ENCODE assay signal across 8 cellular contexts in genomic region chr1:151534662-151535278, GRCh38. TPM values are rescaled to one million over a fixed set of nuclear protein-coding genes. Genes with fewer than 3 reads are reported as not detected.
A peak's percentile ranks its signal among the peaks of the same experiment; 100 is the strongest.
DNase-seq lines count a peak whose midpoint lies in the region; ATAC-seq, FAIRE-seq and TF ChIP-seq lines count a peak whose summit lies in the region.

No MANE protein-coding gene starts in this region.

- H3K4me2 ChIP-seq in HepG2 (ENCODE audit: low read depth, low read length), result no peak overlapping the region

- TF ChIP-seq CTCF in AG04449 (IDR thresholded peaks at IDR 0.05; ENCODE audit: insufficient read depth, low read length, missing control alignments), result peak; percentile 94
- peak; percentile 93 for TF ChIP-seq CTCF in HepG2 (CRISPR knock-in tag; IDR thresholded peaks at IDR 0.05)

- peaks cover 16% of the 10 kb centered on the region for H3K4me1 ChIP-seq in HepG2 (ENCODE audit: insufficient read depth, low read length)

- intact Hi-C loops in HepG2 (cut with micrococcal nuclease; ENCODE audit: unreplicated experiment), result loop anchor here (1.0 to 2.0 kb wide), 2 partner anchors 92 to 201 kb away; no protein-coding TSS in a partner anchor

- no peaks in the 10 kb centered on the region for H3K9me3 ChIP-seq in HepG2 (ENCODE audit: low read length)

- no peak for TF ChIP-seq POLR2A in HepG2 (IDR thresholded peaks at IDR 0.05; ENCODE audit: insufficient read depth in 1 of 2, low read depth in 2 of 2, low read length in 2 of 2)

- CTCF ChIA-PET in AG04449 (lab: Yijun Ruan, JAX) (interaction anchor here (0.8 to 9.4 kb wide), 20 partner anchors 9 to 218 kb away, joined by 3 to 112 read pairs (median 4); no protein-coding TSS in a partner anchor), HepG2 (lab: Yijun Ruan, JAX; ENCODE audit: low intra/inter-chr PET ratio, low total read pairs) (interaction anchor here (0.8 to 1.9 kb wide), 4 partner anchors 59 to 301 kb away, joined by 3 to 15 read pairs (median 6); no protein-coding TSS in a partner anchor)

- FAIRE-seq in HepG2 (lab: Jason Lieb, UNC), result peak; percentile 77

- H3K4me3 ChIP-seq in AG04449 (ENCODE audit: low read depth, low read length), result no peak overlapping the region
- H3K4me3 ChIP-seq in HepG2 (replicated peaks in 1 of 3; ENCODE audit: insufficient read depth in 1 of 3, low read depth in 2 of 3, low read length in 3 of 3), result no peak overlapping the region

- no peaks in the 10 kb centered on the region for H3K79me2 ChIP-seq in HepG2 (ENCODE audit: insufficient read depth, low read length)

- H3K27me3 ChIP-seq in HepG2 (ENCODE audit: control insufficient read depth in 1 of 2, insufficient read depth in 2 of 2, low read length in 2 of 2), result no peaks in the 10 kb centered on the region

- peak; percentile 87 for TF ChIP-seq RAD21 in HepG2 (CRISPR knock-in tag; IDR thresholded peaks at IDR 0.05)

- WGBS in HepG2 (ENCODE audit: low lambda C conversion rate), result 65% methylated on average over 12 of the region's 12 CpGs

- H3K9ac ChIP-seq in HepG2 (ENCODE audit: insufficient read depth, low read depth, low read length), result no peak overlapping the region

- H3K36me3 ChIP-seq in HepG2 (replicated peaks in 1 of 2; ENCODE audit: control insufficient read depth in 1 of 2, insufficient read depth in 2 of 2, low read length in 2 of 2), result no peaks in the 10 kb centered on the region

- ATAC-seq in GM18867 (IDR thresholded peaks at IDR 0.05; ENCODE audit: unreplicated experiment) (peak; percentile 50), HepG2 (peak; percentile 85)

- no peak overlapping the region for H3K27ac ChIP-seq in HepG2 (ENCODE audit: extremely low read length, insufficient read depth, low read length)

- no peak for TF ChIP-seq EP300 in HepG2 (IDR thresholded peaks at IDR 0.05; ENCODE audit: low read depth in 2 of 2, low read length in 2 of 2)
- no peak for TF ChIP-seq EP300 in HepG2 (CRISPR knock-in tag; IDR thresholded peaks at IDR 0.05; ENCODE audit: borderline replicate concordance)

- H4K20me1 ChIP-seq in HepG2 (ENCODE audit: insufficient read depth, low read length), result no peaks in the 10 kb centered on the region

- POLR2A ChIA-PET in AG04449 (lab: Yijun Ruan, JAX) (no interaction called here), HepG2 (lab: Yijun Ruan, JAX) (no interaction called here)

- H2AFZ ChIP-seq in HepG2 (ENCODE audit: low read length), result no peak overlapping the region

- no TSS peak for BruUV-seq in HepG2 (replicated peaks; lab: Mats Ljungman, UMichigan)

- DNase-seq in AG04449 (ENCODE audit: low read depth, low spot score) (no peak), NCI-H2227 treated with DMSO at 0.1 percent for 48 hours (lab: John Stamatoyannopoulos, UW) (peak; percentile 11), cerebellum (ENCODE audit: low spot score) (peak; percentile 52), HepG2 (ENCODE audit: low spot score) (peak; percentile 53), cortex of kidney (lab: John Stamatoyannopoulos, UW) (no peak)
- peak; percentile 63 to 80 for DNase-seq in activated CD4-positive, alpha-beta T cell treated with anti-CD3 and anti-CD28 coated beads for 24 hours (ENCODE audit: low read depth in 2 of 2)
- DNase-seq in stimulated activated CD8-positive, alpha-beta memory T cell treated with anti-CD3 and anti-CD28 coated beads, Interleukin-12 subunit alpha, Interleukin-12 subunit beta, amount 100 ng/mL, for 1 hour (ENCODE audit: low read depth), result peak; percentile 63

- in situ Hi-C loops in HepG2 (cut with HindIII; ENCODE audit: extremely low pct_ligation_motif_present, low pct_unique_long_range_greater_than_20kb), result loop anchor here (25.0 kb wide), 1 partner anchor 203 kb away; no protein-coding TSS in a partner anchor

TF ChIP-seq in HepG2, 621 proteins besides CTCF, POLR2A, EP300 and RAD21 (continues in another document):
- TF ChIP-seq SKI (IDR thresholded peaks at IDR 0.05; ENCODE audit: partially characterized antibody) (no peak), ZBTB2 (CRISPR knock-in tag; IDR thresholded peaks at IDR 0.05; ENCODE audit: low read depth) (no peak), MIER3 (CRISPR knock-in tag; IDR thresholded peaks at IDR 0.05; ENCODE audit: borderline replicate concordance) (no peak), ZNF501 (CRISPR knock-in tag; IDR thresholded peaks at IDR 0.05) (0 out of 2 replicates have a peak, but pooled peaks have one; percentile 30), ZBTB7A (CRISPR knock-in tag; IDR thresholded peaks at IDR 0.05) (no peak), NFKBIZ (CRISPR knock-in tag; IDR thresholded peaks at IDR 0.05) (no peak), ATRX (CRISPR knock-in tag; IDR thresholded peaks at IDR 0.05; ENCODE audit: borderline replicate concordance) (no peak)

RNA-seq across cellular contexts. Expression of gene TUFT1, which starts 5.3 kb away (rescaled TPM):
- 6.9 TPM for total RNA-seq in cerebellum
- total RNA-seq in HepG2 (2016; rRNA removed; fragmentation: Illumina TruSeq; extraction: Trizol), result 7.3 and 7.7 TPM in 2 replicates
- 0.51 and 1.2 TPM in 2 replicates for total RNA-seq in HepG2 (2016; cell fraction: cytosol; rRNA removed; fragmentation: Illumina TruSeq; extraction: Trizol; ENCODE audit: low read depth)
- 6.6 and 6.9 TPM in 2 replicates for total RNA-seq in HepG2 (2016; cell fraction: insoluble cytoplasmic fraction; rRNA removed; fragmentation: Illumina TruSeq; extraction: Trizol)
- total RNA-seq in HepG2 (2016; cell fraction: membrane; rRNA removed; fragmentation: Illumina TruSeq; extraction: Trizol), result 2.6 and 3.1 TPM in 2 replicates
- total RNA-seq in HepG2 (2016; cell fraction: nucleus; rRNA removed; fragmentation: Illumina TruSeq; extraction: Trizol), result 5.0 and 5.2 TPM in 2 replicates
- 6.4 and 6.7 TPM in 2 replicates for polyA plus RNA-seq in HepG2 (2011; rRNA removed)
- 4.2 and 5.5 TPM in 2 replicates for polyA plus RNA-seq in HepG2 (2011; cell fraction: cytosol; rRNA removed)
- 6.5 and 8.6 TPM in 2 replicates for polyA plus RNA-seq in HepG2 (2011; cell fraction: nucleus; rRNA removed)
- 5.2 and 6.2 TPM in 2 replicates for polyA plus RNA-seq in HepG2 (2012)
- polyA plus RNA-seq in HepG2 (2016; cell fraction: cytosol; fragmentation: Illumina TruSeq; extraction: Trizol; ENCODE audit: low read depth), result 0.33 and 0.35 TPM in 2 replicates
- polyA plus RNA-seq in HepG2 (2016; cell fraction: insoluble cytoplasmic fraction; fragmentation: Illumina TruSeq; extraction: Trizol; ENCODE audit: low read depth), result 5.0 and 5.6 TPM in 2 replicates
- polyA plus RNA-seq in HepG2 (2016; cell fraction: membrane; fragmentation: Illumina TruSeq; extraction: Trizol; ENCODE audit: low read depth), result 1.1 TPM in 2 replicates
- polyA plus RNA-seq in HepG2 (2016; cell fraction: nucleus; fragmentation: Illumina TruSeq; extraction: Trizol; ENCODE audit: insufficient read depth, low read depth), result 7.7 and 10.7 TPM in 2 replicates
- polyA minus RNA-seq in HepG2 (2011; rRNA and poly(A)+ RNA removed; ENCODE audit: low replicate concordance), result 6.3 and 18.3 TPM in 2 replicates
- polyA minus RNA-seq in HepG2 (2011; cell fraction: cytosol; rRNA and poly(A)+ RNA removed), result 3.2 and 3.9 TPM in 2 replicates
- 6.3 and 7.5 TPM in 2 replicates for polyA minus RNA-seq in HepG2 (2011; cell fraction: nucleus; rRNA and poly(A)+ RNA removed)

RNA-seq across cellular contexts. Expression of gene CGN, which starts 23.6 kb away (rescaled TPM):
- total RNA-seq in cerebellum (4.6 TPM), HepG2 (2016; rRNA removed; fragmentation: Illumina TruSeq; extraction: Trizol) (0.24 and 0.75 TPM in 2 replicates)
- total RNA-seq in HepG2 (2016; cell fraction: cytosol; rRNA removed; fragmentation: Illumina TruSeq; extraction: Trizol; ENCODE audit: low read depth), result 0.20 and 0.88 TPM in 2 replicates
- total RNA-seq in HepG2 (2016; cell fraction: insoluble cytoplasmic fraction; rRNA removed; fragmentation: Illumina TruSeq; extraction: Trizol), result 0.10 and 0.67 TPM in 2 replicates
- total RNA-seq in HepG2 (2016; cell fraction: membrane; rRNA removed; fragmentation: Illumina TruSeq; extraction: Trizol), result 0.19 and 0.28 TPM in 2 replicates
- total RNA-seq in HepG2 (2016; cell fraction: nucleus; rRNA removed; fragmentation: Illumina TruSeq; extraction: Trizol), result 1.3 and 1.6 TPM in 2 replicates
- 0.81 and 1.1 TPM in 2 replicates for polyA plus RNA-seq in HepG2 (2011; rRNA removed)
- polyA plus RNA-seq in HepG2 (2011; cell fraction: cytosol; rRNA removed), result 0.18 and 0.21 TPM in 2 replicates
- polyA plus RNA-seq in HepG2 (2011; cell fraction: nucleus; rRNA removed), result 3.8 TPM in 2 replicates
- 1.7 and 3.2 TPM in 2 replicates for polyA plus RNA-seq in HepG2 (2012)
- 0.03 TPM in 1 of 2 replicates, not detected in the other for polyA plus RNA-seq in HepG2 (2016; cell fraction: cytosol; fragmentation: Illumina TruSeq; extraction: Trizol; ENCODE audit: low read depth)
- 0.27 and 0.43 TPM in 2 replicates for polyA plus RNA-seq in HepG2 (2016; cell fraction: insoluble cytoplasmic fraction; fragmentation: Illumina TruSeq; extraction: Trizol; ENCODE audit: low read depth)
- polyA plus RNA-seq in HepG2 (2016; cell fraction: membrane; fragmentation: Illumina TruSeq; extraction: Trizol; ENCODE audit: low read depth), result 0.03 and 0.10 TPM in 2 replicates
- polyA plus RNA-seq in HepG2 (2016; cell fraction: nucleus; fragmentation: Illumina TruSeq; extraction: Trizol; ENCODE audit: insufficient read depth, low read depth), result 2.3 and 2.8 TPM in 2 replicates
- 0.63 and 2.7 TPM in 2 replicates for polyA minus RNA-seq in HepG2 (2011; rRNA and poly(A)+ RNA removed; ENCODE audit: low replicate concordance)
- polyA minus RNA-seq in HepG2 (2011; cell fraction: cytosol; rRNA and poly(A)+ RNA removed), result 0.70 TPM in 1 of 2 replicates, not detected in the other
- polyA minus RNA-seq in HepG2 (2011; cell fraction: nucleus; rRNA and poly(A)+ RNA removed), result 2.7 and 3.9 TPM in 2 replicates

Comparison
In these comparisons a context has a peak if more than half of its experiments do, and no peak if none do; other contexts are left out.
1. DNase-seq: peak in NCI-H2227 treated with DMSO at 0.1 percent for 48 hours (single experiment), activated CD4-positive, alpha-beta T cell treated with anti-CD3 and anti-CD28 coated beads for 24 hours (2 of 2), cerebellum (single experiment), HepG2 (single experiment) and stimulated activated CD8-positive, alpha-beta memory T cell treated with anti-CD3 and anti-CD28 coated beads, Interleukin-12 subunit alpha, Interleukin-12 subunit beta, amount 100 ng/mL, for 1 hour (single experiment); none in AG04449 (single experiment) and cortex of kidney (single experiment).